Comparison of ENCODE assay signal across 11 cellular contexts in genomic region chr9:33082538-33083326, GRCh38. TPM values are rescaled to one million over a fixed set of nuclear protein-coding genes. Genes with fewer than 3 reads are reported as not detected.
DNase-seq lines count a peak whose midpoint lies in the region; ATAC-seq and TF ChIP-seq lines count a peak whose summit lies in the region.
"Had no signal": no experiment of that assay in that cellular context is flagged by ENCODE, and none has a peak within 500 bp of the region (broad histone marks: within the 10 kb centered on the region; RNA-seq: fewer than 3 reads in every experiment).

No MANE protein-coding gene starts in this region.

- no peak overlapping the region for H2BK5ac ChIP-seq in mesenchymal stem cell (ENCODE audit: low read depth, low read length, poor library complexity, severe bottlenecking)

- peak; percentile 12 for DNase-seq in KBM-7
- DNase-seq in activated naive CD4-positive, alpha-beta T cell treated with anti-CD3 and anti-CD28 coated beads, Interleukin-2, amount 50 U/mL, for 72 hours (ENCODE audit: low spot score in 2 of 2), result peak in 1 of 2 donors; percentile 16
- DNase-seq in mesenchymal stem cell, result no peak
- DNase-seq in tibial nerve (ENCODE audit: low spot score in 2 of 2), result no peak
- DNase-seq in ureter (ENCODE audit: low spot score), result no peak
- no peak for DNase-seq in GM23338 (ENCODE audit: low spot score)
- DNase-seq: DMS 273 treated with DMSO at 0.1 percent for 48 hours, kidney had no signal

- H3K4me1 Mint-ChIP-seq in GM23338, result no peaks in the 10 kb centered on the region

- H3K23ac ChIP-seq in mesenchymal stem cell (ENCODE audit: low read length in 2 of 2), result no peak overlapping the region

- no peak for TF ChIP-seq CTCF in tibial nerve (IDR thresholded peaks at IDR 0.05)
- no peak for TF ChIP-seq CTCF in GM23338 (conservative IDR thresholded peaks at IDR 0.05; ENCODE audit: low read depth in 2 of 2)

- H3K27ac Mint-ChIP-seq in activated naive CD4-positive, alpha-beta T cell treated with anti-CD3 and anti-CD28 coated beads, Interleukin-2, amount 50 U/mL, for 72 hours, result peak overlapping the region in 1 of 2 donors; percentile 69
- H3K27ac Mint-ChIP-seq in GM23338, result no peak overlapping the region

- peak overlapping the region; percentile 71 for H4K8ac ChIP-seq in mesenchymal stem cell (ENCODE audit: low read length)

- H3K9ac ChIP-seq in BLaER1, result peak overlapping the region; percentile 43; the same call in 1 of the 2 replicates
- no peak overlapping the region for H3K9ac ChIP-seq in mesenchymal stem cell (ENCODE audit: low read length)

- no peak overlapping the region for H2BK120ac ChIP-seq in mesenchymal stem cell (ENCODE audit: low read depth, low read length)

- H2AK5ac ChIP-seq in mesenchymal stem cell (ENCODE audit: low read length, severe bottlenecking), result no peak overlapping the region

- no peaks in the 10 kb centered on the region for H3K9me2 ChIP-seq in GM23338 (ENCODE audit: insufficient read depth)

- H3K4ac ChIP-seq in mesenchymal stem cell (ENCODE audit: low read depth in 1 of 2, low read length in 2 of 2), result no peak overlapping the region

- H3K9me3 Mint-ChIP-seq in activated naive CD4-positive, alpha-beta T cell treated with anti-CD3 and anti-CD28 coated beads, Interleukin-2, amount 50 U/mL, for 72 hours, result no peaks in the 10 kb centered on the region
- peaks cover 16% of the 10 kb centered on the region for H3K9me3 Mint-ChIP-seq in GM23338

- H3F3A ChIP-seq in GM23338 (replicated peaks; ENCODE audit: low read depth), result no peaks in the 10 kb centered on the region

- no peaks in the 10 kb centered on the region for H3K79me1 ChIP-seq in mesenchymal stem cell (replicated peaks; ENCODE audit: low read length, poor library complexity, severe bottlenecking)

- H2BK15ac ChIP-seq in mesenchymal stem cell (ENCODE audit: low read depth, poor library complexity, severe bottlenecking), result no peak overlapping the region

- H3K9me3 ChIP-seq in BLaER1, result no peaks in the 10 kb centered on the region
- no peaks in the 10 kb centered on the region for H3K9me3 ChIP-seq in mesenchymal stem cell (ENCODE audit: control insufficient read depth, low read length)
- H3K9me3 ChIP-seq in tibial nerve, result peaks cover 0 to 9% (median 0%) of the 10 kb centered on the region in 4 donors

- H3K27me3 ChIP-seq in BLaER1 (no peaks in the 10 kb centered on the region), mesenchymal stem cell (ENCODE audit: control insufficient read depth in 1 of 2, insufficient read depth in 1 of 2, low read length in 2 of 2) (no peaks in the 10 kb centered on the region), tibial nerve (no peaks in the 10 kb centered on the region), GM23338 (ENCODE audit: insufficient read depth) (no peaks in the 10 kb centered on the region)

- H3K4me3 ChIP-seq in BLaER1 (no peak overlapping the region), mesenchymal stem cell (ENCODE audit: insufficient read depth in 1 of 2, low read depth in 1 of 2, low read length in 2 of 2) (no peak overlapping the region), tibial nerve (no peak overlapping the region), GM23338 (no peak overlapping the region)

- H3K79me2 ChIP-seq in GM23338 (replicated peaks; ENCODE audit: insufficient read depth), result no peaks in the 10 kb centered on the region

- H3K18ac ChIP-seq in mesenchymal stem cell (ENCODE audit: low read depth in 1 of 2, low read length in 2 of 2), result no peak overlapping the region

- H3K27me3 Mint-ChIP-seq in GM23338 (ENCODE audit: insufficient read depth, low read depth, poor library complexity), result peaks cover 5% of the 10 kb centered on the region

- H3K27ac ChIP-seq in BLaER1 (peak overlapping the region; percentile 65), mesenchymal stem cell (ENCODE audit: low read length, poor library complexity, severe bottlenecking) (no peak overlapping the region), tibial nerve (peak overlapping the region in 1 of 4 donors; percentile 12), GM23338 (ENCODE audit: low read depth) (no peak overlapping the region)
- H3K27ac ChIP-seq: epithelial cell of prostate had no signal

- H3K4me1 ChIP-seq in BLaER1 (peaks cover 39% of the 10 kb centered on the region), mesenchymal stem cell (ENCODE audit: control insufficient read depth, insufficient read depth, low read depth, low read length) (peaks cover 3% of the 10 kb centered on the region), tibial nerve (peaks cover 0 to 20% (median 9%) of the 10 kb centered on the region in 4 donors), GM23338 (ENCODE audit: insufficient read depth) (no peaks in the 10 kb centered on the region)

- ATAC-seq in activated naive CD4-positive, alpha-beta T cell treated with anti-CD3 and anti-CD28 coated beads, Interleukin-2, amount 50 U/mL, for 72 hours, result peak; percentile 23 to 47
- ATAC-seq in HG02981 (IDR thresholded peaks at IDR 0.05; ENCODE audit: unreplicated experiment) (no peak), GM23338 (no peak)

- H3K36me3 Mint-ChIP-seq in activated naive CD4-positive, alpha-beta T cell treated with anti-CD3 and anti-CD28 coated beads, Interleukin-2, amount 50 U/mL, for 72 hours, result no peaks in the 10 kb centered on the region
- peaks cover 6% of the 10 kb centered on the region; the same call in 2 of the 3 replicates for H3K36me3 Mint-ChIP-seq in GM23338 (ENCODE audit: low read depth)

- H3K4me3 Mint-ChIP-seq in GM23338, result no peak overlapping the region

- peak overlapping the region; percentile 76 for H3K4me2 ChIP-seq in BLaER1
- no peak overlapping the region for H3K4me2 ChIP-seq in mesenchymal stem cell (ENCODE audit: low read length, poor library complexity, severe bottlenecking)
- no peak overlapping the region for H3K4me2 ChIP-seq in GM23338

- H3K14ac ChIP-seq in mesenchymal stem cell (ENCODE audit: low read length in 2 of 2), result no peak overlapping the region

- WGBS in mesenchymal stem cell, result 73% methylated on average over 6 of the region's 8 CpGs
- 59 to 69% methylated on average over 8 of the region's 8 CpGs for WGBS in tibial nerve, 2 donors

- H2AFZ ChIP-seq in mesenchymal stem cell (ENCODE audit: low read depth, low read length) (no peak overlapping the region), GM23338 (no peak overlapping the region)

- H4K91ac ChIP-seq in mesenchymal stem cell (ENCODE audit: low read length), result no peak overlapping the region

- H2BK12ac ChIP-seq in mesenchymal stem cell (ENCODE audit: low read length in 2 of 2), result no peak overlapping the region

- no peak for TF ChIP-seq POLR2A in tibial nerve (IDR thresholded peaks at IDR 0.05)

- no peak for TF ChIP-seq EP300 in tibial nerve (IDR thresholded peaks at IDR 0.05)

- H4K20me1 ChIP-seq in BLaER1, result no peaks in the 10 kb centered on the region
- no peaks in the 10 kb centered on the region for H4K20me1 ChIP-seq in GM23338 (replicated peaks; ENCODE audit: insufficient read depth)

- no peaks in the 10 kb centered on the region for H3K36me3 ChIP-seq in BLaER1
- H3K36me3 ChIP-seq in mesenchymal stem cell (ENCODE audit: control insufficient read depth in 1 of 2, insufficient read depth in 2 of 2, low read depth in 1 of 2, low read length in 2 of 2), result no peaks in the 10 kb centered on the region
- no peaks in the 10 kb centered on the region for H3K36me3 ChIP-seq in tibial nerve
- H3K36me3 ChIP-seq in GM23338 (ENCODE audit: insufficient read depth), result no peaks in the 10 kb centered on the region

- in situ Hi-C loops in KBM-7 (cut with MboI; ENCODE audit: low pct_unique_long_range_greater_than_20kb, low sequenced_read_pairs), result no loop called here

TF ChIP-seq in GM23338, 12 proteins besides CTCF, POLR2A, EP300 and RAD21 (continues in another document):
- TF ChIP-seq ZNF114 (CRISPR knock-in tag; IDR thresholded peaks at IDR 0.05) (no peak), CREB1 (CRISPR knock-in tag; IDR thresholded peaks at IDR 0.05; ENCODE audit: low read depth) (no peak), POLR2AphosphoS5 (IDR thresholded peaks at IDR 0.05; ENCODE audit: low read depth) (no peak), NANOG (IDR thresholded peaks at IDR 0.05; ENCODE audit: borderline replicate concordance) (no peak)
- TF ChIP-seq, protein P1, sequence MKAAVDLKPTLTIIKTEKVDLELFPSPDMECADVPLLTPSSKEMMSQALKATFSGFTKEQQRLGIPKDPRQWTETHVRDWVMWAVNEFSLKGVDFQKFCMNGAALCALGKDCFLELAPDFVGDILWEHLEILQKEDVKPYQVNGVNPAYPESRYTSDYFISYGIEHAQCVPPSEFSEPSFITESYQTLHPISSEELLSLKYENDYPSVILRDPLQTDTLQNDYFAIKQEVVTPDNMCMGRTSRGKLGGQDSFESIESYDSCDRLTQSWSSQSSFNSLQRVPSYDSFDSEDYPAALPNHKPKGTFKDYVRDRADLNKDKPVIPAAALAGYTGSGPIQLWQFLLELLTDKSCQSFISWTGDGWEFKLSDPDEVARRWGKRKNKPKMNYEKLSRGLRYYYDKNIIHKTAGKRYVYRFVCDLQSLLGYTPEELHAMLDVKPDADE (IDR thresholded peaks at IDR 0.05), result no peak

RNA-seq across cellular contexts. Expression of gene SMU1, which starts 6.3 kb away (rescaled TPM):
- total RNA-seq in activated naive CD4-positive, alpha-beta T cell treated with anti-CD3 and anti-CD28 coated beads, Interleukin-2, amount 50 U/mL, for 72 hours, result 10 to 100 TPM; 26.1 to 28.9 TPM
- polyA plus RNA-seq in mesenchymal stem cell (2013, experiment 1 of 2), result 10.1 TPM
- polyA plus RNA-seq in mesenchymal stem cell (2013, experiment 2 of 2), result 10.5 TPM
- total RNA-seq in tibial nerve, result 10 to 100 TPM; 15.1 to 19.9 (median 16.8) TPM
- 22.8 TPM for total RNA-seq in ureter
- 23.3 and 23.8 TPM in 2 replicates for total RNA-seq in GM23338 (2014; rRNA removed; shearing (Covaris generic))
- 12.8 and 14.3 TPM in 2 replicates for polyA plus RNA-seq in GM23338 (2016; fragmentation: Nextera tagmentation; extraction: Ambion mirVana)

RNA-seq across cellular contexts. Expression of gene DNAJA1, which starts 57.7 kb away (rescaled TPM):
- 100 to 1,000 TPM; 134 to 139 TPM for total RNA-seq in activated naive CD4-positive, alpha-beta T cell treated with anti-CD3 and anti-CD28 coated beads, Interleukin-2, amount 50 U/mL, for 72 hours
- 141 TPM for polyA plus RNA-seq in mesenchymal stem cell (2013, experiment 1 of 2)
- polyA plus RNA-seq in mesenchymal stem cell (2013, experiment 2 of 2), result 142 TPM
- total RNA-seq in tibial nerve (10 to 100 TPM; 58.1 to 81.6 (median 72.3) TPM), ureter (101 TPM)
- 95.4 and 102 TPM in 2 replicates for total RNA-seq in GM23338 (2014; rRNA removed; shearing (Covaris generic))
- polyA plus RNA-seq in GM23338 (2016; fragmentation: Nextera tagmentation; extraction: Ambion mirVana), result 104 and 115 TPM in 2 replicates

Comparison
In these comparisons a context has a peak if more than half of its experiments do, and no peak if none do; other contexts are left out.
1. ATAC-seq: peak in activated naive CD4-positive, alpha-beta T cell treated with anti-CD3 and anti-CD28 coated beads, Interleukin-2, amount 50 U/mL, for 72 hours (2 of 2); none in HG02981 (single experiment) and GM23338 (single experiment).